Comparison of ENCODE assay signal across 10 cellular contexts in genomic region chr16:19881028-19881427, GRCh38. TPM values are rescaled to one million over a fixed set of nuclear protein-coding genes. Genes with fewer than 3 reads are reported as not detected.
"Had no signal": no experiment of that assay in that cellular context is flagged by ENCODE, and none has a peak within 500 bp of the region (broad histone marks: within the 10 kb centered on the region; RNA-seq: fewer than 3 reads in every experiment).

No MANE protein-coding gene starts in this region.

- H3K9me3 Mint-ChIP-seq: activated naive CD4-positive, alpha-beta T cell treated with anti-CD3 and anti-CD28 coated beads for 36 hours; activated naive CD8-positive, alpha-beta T cell treated with anti-CD3 and anti-CD28 coated beads, Interleukin-2, amount 50 U/mL, for 24 hours; activated T-helper 2 cell treated with anti-CD3 and anti-CD28 coated beads, Interferon-gamma antibody, Interleukin-2, Interleukin-4, amounts not matched to agents 10 μg/mL and 5 μg/mL and 100 μg/mL, durations not matched to agents 14 hours and 24 hours and 36 hours; natural killer cell treated with Interleukin-12 subunit alpha and Interleukin-12 subunit beta and Interleukin-15 and Interleukin-18, amount 100 ng/mL, for 72 hours; stimulated activated naive CD8-positive, alpha-beta T cell treated with anti-CD3 and anti-CD28 coated beads, Interleukin-15, amount 100 ng/mL, for 72 hours had no signal

- H3K36me3 Mint-ChIP-seq: natural killer cell treated with Interleukin-12 subunit alpha and Interleukin-12 subunit beta and Interleukin-15 and Interleukin-18, amount 100 ng/mL, for 72 hours had no signal

- H3K27ac Mint-ChIP-seq: activated naive CD4-positive, alpha-beta T cell treated with anti-CD3 and anti-CD28 coated beads for 36 hours; activated naive CD8-positive, alpha-beta T cell treated with anti-CD3 and anti-CD28 coated beads, Interleukin-2, amount 50 U/mL, for 24 hours; activated T-helper 2 cell treated with anti-CD3 and anti-CD28 coated beads, Interferon-gamma antibody, Interleukin-2, Interleukin-4, amounts not matched to agents 10 μg/mL and 5 μg/mL and 100 μg/mL, durations not matched to agents 14 hours and 24 hours and 36 hours; natural killer cell treated with Interleukin-12 subunit alpha and Interleukin-12 subunit beta and Interleukin-15 and Interleukin-18, amount 100 ng/mL, for 72 hours; stimulated activated naive CD8-positive, alpha-beta T cell treated with anti-CD3 and anti-CD28 coated beads, Interleukin-15, amount 100 ng/mL, for 72 hours had no signal

- H3K27me3 ChIP-seq: ascending aorta had no signal

- H3K4me3 ChIP-seq: ascending aorta, sigmoid colon, spleen had no signal

- H3K27ac ChIP-seq: ascending aorta, spleen had no signal

- H3K4me3 Mint-ChIP-seq: activated naive CD4-positive, alpha-beta T cell treated with anti-CD3 and anti-CD28 coated beads for 36 hours; activated naive CD8-positive, alpha-beta T cell treated with anti-CD3 and anti-CD28 coated beads, Interleukin-2, amount 50 U/mL, for 24 hours; natural killer cell treated with Interleukin-12 subunit alpha and Interleukin-12 subunit beta and Interleukin-15 and Interleukin-18, amount 100 ng/mL, for 72 hours; stimulated activated naive CD8-positive, alpha-beta T cell treated with anti-CD3 and anti-CD28 coated beads, Interleukin-15, amount 100 ng/mL, for 72 hours had no signal

- DNase-seq: activated CD4-positive, alpha-beta T cell treated with anti-CD3 and anti-CD28 coated beads, Interleukin-2, amount 50 U/mL, for 4 hours; activated naive CD4-positive, alpha-beta T cell treated with anti-CD3 and anti-CD28 coated beads for 36 hours; activated naive CD8-positive, alpha-beta T cell treated with anti-CD3 and anti-CD28 coated beads, Interleukin-2, amount 50 U/mL, for 24 hours; sigmoid colon; spleen; stimulated activated naive CD8-positive, alpha-beta T cell treated with anti-CD3 and anti-CD28 coated beads, Interleukin-15, amount 100 ng/mL, for 72 hours; SW 1271 had no signal

- H3K9me3 ChIP-seq: ascending aorta, sigmoid colon, spleen had no signal

- H3K36me3 ChIP-seq: ascending aorta, sigmoid colon, spleen had no signal

RNA-seq across cellular contexts. Expression of gene GPRC5B, which starts 3.6 kb away (rescaled TPM):
- total RNA-seq: activated T-helper 2 cell treated with anti-CD3 and anti-CD28 coated beads, Interferon-gamma antibody, Interleukin-2, Interleukin-4, amounts not matched to agents 10 μg/mL and 5 μg/mL and 100 μg/mL, durations not matched to agents 14 hours and 24 hours and 36 hours; natural killer cell treated with Interleukin-12 subunit alpha and Interleukin-12 subunit beta and Interleukin-15 and Interleukin-18, amount 100 ng/mL, for 72 hours had no signal
